Comparison of ENCODE assay signal across 11 cellular contexts in the genomic region with DNA sequence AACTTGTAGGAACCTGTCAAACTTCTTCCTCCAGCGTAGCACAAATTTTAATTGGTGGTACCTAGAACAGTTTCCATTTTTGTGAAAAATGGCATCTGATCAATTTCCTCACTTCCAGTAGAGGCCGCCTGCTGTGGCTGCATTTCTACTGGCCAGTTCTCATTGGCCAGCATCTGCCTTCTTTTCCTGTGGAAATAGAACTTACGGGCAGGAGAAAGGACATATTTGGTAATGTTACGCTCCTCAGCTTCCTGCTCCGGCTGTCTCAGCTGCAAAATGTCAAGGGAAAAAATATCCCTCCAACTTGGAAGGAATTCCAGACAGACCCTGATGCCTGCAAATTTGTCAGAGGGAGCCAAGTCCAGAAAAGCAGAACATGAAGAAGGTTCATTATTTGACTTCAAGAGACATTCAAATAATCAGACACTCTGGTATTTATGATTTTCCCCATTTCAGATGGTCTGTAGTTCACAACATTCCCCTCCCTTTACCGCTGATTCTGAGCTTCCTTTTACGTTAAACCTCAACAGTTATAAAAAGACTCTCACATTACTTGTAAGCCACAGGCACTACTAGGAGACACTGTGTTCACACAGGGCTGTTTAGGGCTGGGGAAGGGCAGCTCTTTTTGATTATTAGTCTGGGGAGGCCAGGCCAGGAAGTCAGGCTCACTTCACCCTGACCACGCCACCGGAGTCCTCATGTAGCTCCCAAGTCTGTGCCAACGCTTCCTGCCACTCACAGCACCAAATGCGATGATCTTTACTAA.
DNase-seq lines count a peak whose midpoint lies in the region; ATAC-seq, FAIRE-seq and TF ChIP-seq lines count a peak whose summit lies in the region.
"Had no signal": no experiment of that assay in that cellular context is flagged by ENCODE, and none has a peak within 500 bp of the region (broad histone marks: within the 10 kb centered on the region; RNA-seq: fewer than 3 reads in every experiment).

No MANE protein-coding gene starts in this region.

- peak overlapping the region; percentile 45 for H3K4me2 ChIP-seq in astrocyte (ENCODE audit: low read length)

- H3K9me3 ChIP-seq in astrocyte (ENCODE audit: insufficient read depth, low read depth, low read length) (no peaks in the 10 kb centered on the region), left lung (no peaks in the 10 kb centered on the region)
- H3K9me3 ChIP-seq in CD8-positive, alpha-beta memory T cell (ENCODE audit: low read length) = no peaks in the 10 kb centered on the region

- H3K9me3 Mint-ChIP-seq in HFFc6 = no peaks in the 10 kb centered on the region
- no peaks in the 10 kb centered on the region for H3K9me3 Mint-ChIP-seq in astrocyte (ENCODE audit: unreplicated experiment)
- peaks cover 0 to 2% of the 10 kb centered on the region in 2 donors for H3K9me3 Mint-ChIP-seq in stimulated activated naive B cell treated with anti-CD40 and anti-IgM and Interleukin-4, amounts not matched to agents 10 μg/mL and 1 μg/mL and 100 μg/mL, for 72 hours
- peaks cover 0 to 4% (median 0%) of the 10 kb centered on the region in 5 donors for H3K9me3 Mint-ChIP-seq in CD8-positive, alpha-beta memory T cell
- H3K9me3 Mint-ChIP-seq: activated CD4-positive, alpha-beta memory T cell treated with anti-CD3 and anti-CD28 coated beads, Interleukin-2, amount 10 ng/mL, durations not matched to agents 7 days and 5 days had no signal

- H3K4me1 Mint-ChIP-seq in HFFc6 (ENCODE audit: low read depth) (peaks cover 45% of the 10 kb centered on the region), astrocyte (ENCODE audit: low read depth, unreplicated experiment) (peaks cover 41% of the 10 kb centered on the region)
- H3K4me1 Mint-ChIP-seq in stimulated activated naive B cell treated with anti-CD40 and anti-IgM and Interleukin-4, amounts not matched to agents 10 μg/mL and 1 μg/mL and 100 μg/mL, for 72 hours = peaks cover 36 to 58% of the 10 kb centered on the region in 2 donors
- no peaks in the 10 kb centered on the region for H3K4me1 Mint-ChIP-seq in CD8-positive, alpha-beta memory T cell
- H3K4me1 Mint-ChIP-seq: activated CD4-positive, alpha-beta memory T cell treated with anti-CD3 and anti-CD28 coated beads, Interleukin-2, amount 10 ng/mL, durations not matched to agents 7 days and 5 days had no signal

- POLR2A ChIA-PET in CD8-positive, alpha-beta memory T cell (lab: Charles Lee) = no interaction called here

- H3K36me3 Mint-ChIP-seq in HFFc6 (ENCODE audit: low read depth) = no peaks in the 10 kb centered on the region
- no peaks in the 10 kb centered on the region for H3K36me3 Mint-ChIP-seq in astrocyte (ENCODE audit: low read depth, unreplicated experiment)
- peaks cover 0 to 3% of the 10 kb centered on the region in 2 donors for H3K36me3 Mint-ChIP-seq in stimulated activated naive B cell treated with anti-CD40 and anti-IgM and Interleukin-4, amounts not matched to agents 10 μg/mL and 1 μg/mL and 100 μg/mL, for 72 hours
- H3K36me3 Mint-ChIP-seq in CD8-positive, alpha-beta memory T cell = no peaks in the 10 kb centered on the region

- CTCF ChIA-PET in CD8-positive, alpha-beta memory T cell (lab: Charles Lee) = no interaction called here

- H3K27me3 Mint-ChIP-seq in HFFc6 (ENCODE audit: insufficient read depth) (no peaks in the 10 kb centered on the region), astrocyte (ENCODE audit: low read depth, unreplicated experiment) (no peaks in the 10 kb centered on the region)
- no peaks in the 10 kb centered on the region for H3K27me3 Mint-ChIP-seq in stimulated activated naive B cell treated with anti-CD40 and anti-IgM and Interleukin-4, amounts not matched to agents 10 μg/mL and 1 μg/mL and 100 μg/mL, for 72 hours
- peaks cover 3% of the 10 kb centered on the region in 2 donors for H3K27me3 Mint-ChIP-seq in CD8-positive, alpha-beta memory T cell

- H3K79me2 ChIP-seq in astrocyte (ENCODE audit: insufficient read depth, low read length) = no peaks in the 10 kb centered on the region

- DNase-seq in HFFc6 (no peak), astrocyte (ENCODE audit: low read depth) (peak; percentile 84), left lung (no peak), iPS-NIHi7 (ENCODE audit: extremely low spot score) (no peak)
- DNase-seq in stimulated activated naive B cell treated with anti-CD40 and anti-IgM and Interleukin-4, amounts not matched to agents 10 μg/mL and 1 μg/mL and 100 μg/mL, for 72 hours = no peak
- DNase-seq in CD8-positive, alpha-beta memory T cell = no peak
- DNase-seq: activated CD4-positive, alpha-beta memory T cell treated with anti-CD3 and anti-CD28 coated beads, Interleukin-2, amount 10 ng/mL, durations not matched to agents 7 days and 5 days; stimulated activated naive CD8-positive, alpha-beta T cell treated with anti-CD3 and anti-CD28 coated beads, Interleukin-15, Interleukin-2, amounts not matched to agents 100 U/mL and 50 U/mL, for 24 hours had no signal

- H3K27ac Mint-ChIP-seq in HFFc6 (peak overlapping the region; percentile 99), astrocyte (ENCODE audit: unreplicated experiment) (peak overlapping the region; percentile 100)
- peak overlapping the region; percentile 88 for H3K27ac Mint-ChIP-seq in stimulated activated naive B cell treated with anti-CD40 and anti-IgM and Interleukin-4, amounts not matched to agents 10 μg/mL and 1 μg/mL and 100 μg/mL, for 72 hours
- H3K27ac Mint-ChIP-seq in CD8-positive, alpha-beta memory T cell = no peak overlapping the region
- H3K27ac Mint-ChIP-seq: activated CD4-positive, alpha-beta memory T cell treated with anti-CD3 and anti-CD28 coated beads, Interleukin-2, amount 10 ng/mL, durations not matched to agents 7 days and 5 days had no signal

- H3K4me1 ChIP-seq in astrocyte (ENCODE audit: insufficient read depth, low read length) = peaks cover 32% of the 10 kb centered on the region
- H3K4me1 ChIP-seq in left lung = peaks cover 0 to 10% of the 10 kb centered on the region in 2 donors
- H3K4me1 ChIP-seq in CD8-positive, alpha-beta memory T cell (ENCODE audit: insufficient read depth, low read length) = no peaks in the 10 kb centered on the region

- peak; percentile 17 for FAIRE-seq in astrocyte (lab: Jason Lieb, UNC)
- FAIRE-seq: K562 had no signal

- ATAC-seq in left lung = peak; percentile 49
- ATAC-seq in stimulated activated naive B cell treated with anti-CD40 and anti-IgM and Interleukin-4, amounts not matched to agents 10 μg/mL and 1 μg/mL and 100 μg/mL, for 72 hours (replicated peaks) = peak; percentile 51
- no peak for ATAC-seq in HG03045 (IDR thresholded peaks at IDR 0.05; ENCODE audit: unreplicated experiment)
- no peak for ATAC-seq in HG03175 (IDR thresholded peaks at IDR 0.05; ENCODE audit: unreplicated experiment)
- ATAC-seq: K562; stimulated activated naive CD8-positive, alpha-beta T cell treated with anti-CD3 and anti-CD28 coated beads, Interleukin-15, Interleukin-2, amounts not matched to agents 100 U/mL and 50 U/mL, for 24 hours had no signal

- TF ChIP-seq CTCF in HFFc6 (IDR thresholded peaks at IDR 0.05) = no peak
- TF ChIP-seq CTCF in astrocyte (IDR thresholded peaks at IDR 0.05; ENCODE audit: insufficient read depth, low read depth, low read length) = no peak
- TF ChIP-seq CTCF in left lung (IDR thresholded peaks at IDR 0.05) = no peak

- H3K27ac ChIP-seq in astrocyte (ENCODE audit: low read depth, low read length) (peak overlapping the region; percentile 90), left lung (peak overlapping the region; percentile 51 to 61)
- H3K27ac ChIP-seq in CD8-positive, alpha-beta memory T cell (ENCODE audit: low read depth, low read length) = no peak overlapping the region

- H4K20me1 ChIP-seq in astrocyte (ENCODE audit: insufficient read depth, low read length) = no peaks in the 10 kb centered on the region

- H3K4me3 ChIP-seq in astrocyte (ENCODE audit: insufficient read depth, low read depth, low read length) (no peak overlapping the region), left lung (no peak overlapping the region)
- no peak overlapping the region for H3K4me3 ChIP-seq in CD8-positive, alpha-beta memory T cell (ENCODE audit: low read length)
- H3K4me3 ChIP-seq: K562 had no signal

- H3K36me3 ChIP-seq in astrocyte (ENCODE audit: insufficient read depth, low read length) (no peaks in the 10 kb centered on the region), left lung (no peaks in the 10 kb centered on the region)
- H3K36me3 ChIP-seq in CD8-positive, alpha-beta memory T cell (ENCODE audit: insufficient read depth, low read length) = no peaks in the 10 kb centered on the region

- H3K4me3 Mint-ChIP-seq in HFFc6 (peak overlapping the region; percentile 73; the same call in 1 of the 2 replicates), astrocyte (ENCODE audit: unreplicated experiment) (peak overlapping the region; percentile 6)
- peak overlapping the region; percentile 69 to 71 for H3K4me3 Mint-ChIP-seq in stimulated activated naive B cell treated with anti-CD40 and anti-IgM and Interleukin-4, amounts not matched to agents 10 μg/mL and 1 μg/mL and 100 μg/mL, for 72 hours
- no peak overlapping the region for H3K4me3 Mint-ChIP-seq in CD8-positive, alpha-beta memory T cell
- H3K4me3 Mint-ChIP-seq: activated CD4-positive, alpha-beta memory T cell treated with anti-CD3 and anti-CD28 coated beads, Interleukin-2, amount 10 ng/mL, durations not matched to agents 7 days and 5 days had no signal

- peak overlapping the region; percentile 45 for H2AFZ ChIP-seq in astrocyte (ENCODE audit: low read depth, low read length)

- H3K27me3 ChIP-seq in astrocyte (ENCODE audit: insufficient read depth, low read length) (no peaks in the 10 kb centered on the region), left lung (no peaks in the 10 kb centered on the region)
- no peaks in the 10 kb centered on the region for H3K27me3 ChIP-seq in CD8-positive, alpha-beta memory T cell (ENCODE audit: insufficient read depth, low read length, poor library complexity, severe bottlenecking)

- peak overlapping the region; percentile 70 for H3K9ac ChIP-seq in astrocyte (ENCODE audit: low read length)

- intact Hi-C loops in left lung (cut with DNase I) = no loop called here

Comparison
In these comparisons a context has a peak if more than half of its experiments do, and no peak if none do; other contexts are left out.
1. H3K27ac Mint-ChIP-seq: peak in HFFc6 (single experiment), astrocyte (single experiment) and stimulated activated naive B cell treated with anti-CD40 and anti-IgM and Interleukin-4, amounts not matched to agents 10 μg/mL and 1 μg/mL and 100 μg/mL, for 72 hours (single experiment); none in CD8-positive, alpha-beta memory T cell (0 of 8).
2. H3K4me3 Mint-ChIP-seq: peak in HFFc6 (single experiment), astrocyte (single experiment) and stimulated activated naive B cell treated with anti-CD40 and anti-IgM and Interleukin-4, amounts not matched to agents 10 μg/mL and 1 μg/mL and 100 μg/mL, for 72 hours (2 of 2); none in CD8-positive, alpha-beta memory T cell (0 of 7).
3. ATAC-seq: peak in left lung (single experiment) and stimulated activated naive B cell treated with anti-CD40 and anti-IgM and Interleukin-4, amounts not matched to agents 10 μg/mL and 1 μg/mL and 100 μg/mL, for 72 hours (2 of 2); none in HG03045 (single experiment) and HG03175 (single experiment).